In genomic region chr1:77978293-77978968, GRCh38 we compare ENCODE assay signal across 8 cellular contexts. TPM values are rescaled to one million over a fixed set of nuclear protein-coding genes. Genes with fewer than 3 reads are reported as not detected.
A peak's percentile ranks its signal among the peaks of the same experiment; 100 is the strongest.
DNase-seq lines count a peak whose midpoint lies in the region; TF ChIP-seq lines count a peak whose summit lies in the region.

No MANE protein-coding gene starts in this region.

- peak overlapping the region; percentile 100 for H3K4me3 ChIP-seq in H7 (ENCODE audit: insufficient read depth, low read depth, low read length)
- H3K4me3 ChIP-seq in Loucy (ENCODE audit: low read length, poor library complexity, severe bottlenecking): peak overlapping the region; percentile 95
- H3K4me3 ChIP-seq in osteoblast (ENCODE audit: insufficient read depth, low read length): peak overlapping the region; percentile 94
- H3K4me3 ChIP-seq in thyroid gland (replicated peaks in 1 of 3): peak overlapping the region; percentile 45 to 85 (median 63)

- H4K20me1 ChIP-seq in Loucy (ENCODE audit: insufficient read depth, low read length, poor library complexity, severe bottlenecking) (peaks cover 69% of the 10 kb centered on the region), osteoblast (ENCODE audit: insufficient read depth, low read length) (peaks cover 42% of the 10 kb centered on the region)

- no peaks in the 10 kb centered on the region for H3K36me3 ChIP-seq in ES-I3 (ENCODE audit: insufficient read depth, low read length)
- no peaks in the 10 kb centered on the region for H3K36me3 ChIP-seq in H7 (replicated peaks; ENCODE audit: control insufficient read depth, insufficient read depth, low read length)
- H3K36me3 ChIP-seq in Loucy (ENCODE audit: insufficient read depth, low read length): 0 out of 2 replicates have a peak, but pooled peaks cover 10% of the 10 kb centered on the region
- H3K36me3 ChIP-seq in osteoblast (ENCODE audit: insufficient read depth, low read length): peaks cover 16% of the 10 kb centered on the region
- H3K36me3 ChIP-seq in thyroid gland: no peaks in the 10 kb centered on the region

- H3K4me2 ChIP-seq in Loucy (ENCODE audit: low read depth, low read length, poor library complexity, severe bottlenecking): peak overlapping the region; percentile 98
- peak overlapping the region; percentile 77 for H3K4me2 ChIP-seq in osteoblast (ENCODE audit: insufficient read depth, low read length)

- no peaks in the 10 kb centered on the region; the same call in 1 of the 2 replicates for H3F3A ChIP-seq in Loucy (ENCODE audit: low read depth)

- whole genome bisulfite sequencing in thyroid gland, 2 donors: 0% methylated on average over 34 of the region's 34 CpGs

- H3K79me2 ChIP-seq in Loucy (ENCODE audit: insufficient read depth, low read length) (peaks cover 89% of the 10 kb centered on the region), osteoblast (ENCODE audit: insufficient read depth, low read length) (peaks cover 91% of the 10 kb centered on the region)

- CTCF ChIA-PET in RWPE1 (lab: Yijun Ruan, JAX): interaction anchor here (0.6 to 0.8 kb wide), 3 partner anchors 98 to 136 kb away, joined by 3 to 5 read pairs (median 3); no protein-coding TSS in a partner anchor

- peak overlapping the region; percentile 98 for H3K27ac ChIP-seq in RWPE1
- H3K27ac ChIP-seq in osteoblast (ENCODE audit: low read depth, low read length): peak overlapping the region; percentile 98
- H3K27ac ChIP-seq in thyroid gland: peak overlapping the region; percentile 93 to 99 (median 99)

- H3K4me1 ChIP-seq in ES-I3 (ENCODE audit: insufficient read depth, low read length) (peaks cover 21% of the 10 kb centered on the region; the same call in 1 of the 2 replicates), Loucy (ENCODE audit: insufficient read depth, low read length, poor library complexity, severe bottlenecking) (peaks cover 37% of the 10 kb centered on the region), osteoblast (ENCODE audit: insufficient read depth, low read length) (peaks cover 31% of the 10 kb centered on the region), thyroid gland (peaks cover 33 to 42% of the 10 kb centered on the region in 2 donors)

- intact Hi-C loops in thyroid gland (cut with DNase I): no loop called here

- peak in 1 of 2 donors; percentile 62 for TF ChIP-seq POLR2A in thyroid gland (IDR thresholded peaks at IDR 0.05)

- no peaks in the 10 kb centered on the region for H3K9me2 ChIP-seq in Loucy (replicated peaks; ENCODE audit: low read depth, low read length)

- H3K9ac ChIP-seq in ES-I3 (ENCODE audit: low read depth, low read length) (peak overlapping the region; percentile 98), Loucy (ENCODE audit: low read depth, low read length, poor library complexity, severe bottlenecking) (peak overlapping the region; percentile 100)

- H3K27me3 ChIP-seq in H7 (ENCODE audit: control insufficient read depth, insufficient read depth, low read length) (no peaks in the 10 kb centered on the region), Loucy (ENCODE audit: insufficient read depth, low read length, poor library complexity, severe bottlenecking) (peaks cover 4% of the 10 kb centered on the region), osteoblast (ENCODE audit: insufficient read depth, low read length) (no peaks in the 10 kb centered on the region), thyroid gland (no peaks in the 10 kb centered on the region)

- H2AFZ ChIP-seq in Loucy (ENCODE audit: low read length) (peak overlapping the region; percentile 62), osteoblast (ENCODE audit: low read length) (peak overlapping the region; percentile 97)

- DNase-seq in H7 (peak; percentile 51), RWPE1 (ENCODE audit: low spot score) (peak; percentile 67), glomerular endothelial cell (ENCODE audit: extremely low read depth, low read depth, low spot score) (peak; percentile 67), osteoblast (ENCODE audit: insufficient read length, low spot score, missing footprints) (peak; percentile 69), thyroid gland (peak; percentile 73 to 74)
- peak; percentile 50 for DNase-seq in activated effector memory CD4-positive, alpha-beta T cell treated with Interleukin-2 at 50 U/mL for 16 hours

- POLR2A ChIA-PET in RWPE1 (lab: Yijun Ruan, JAX; ENCODE audit: low non-redundant PET): interaction anchor here (0.6 to 0.9 kb wide), 2 partner anchors 13 to 26 kb away, joined by 3 to 4 read pairs; no protein-coding TSS in a partner anchor

- TF ChIP-seq CTCF in Loucy (conservative IDR thresholded peaks at IDR 0.05; ENCODE audit: low read length) (no peak), RWPE1 (conservative IDR thresholded peaks at IDR 0.05; ENCODE audit: low read depth) (no peak), osteoblast (IDR thresholded peaks at IDR 0.05; ENCODE audit: extremely low read depth, low read depth, low read length) (no peak), thyroid gland (IDR thresholded peaks at IDR 0.05) (no peak)

- H3K9me3 ChIP-seq in ES-I3 (ENCODE audit: control insufficient read depth, insufficient read depth, low read length) (no peaks in the 10 kb centered on the region), Loucy (ENCODE audit: insufficient read depth, low read depth, low read length) (no peaks in the 10 kb centered on the region), osteoblast (ENCODE audit: low read depth, low read length) (no peaks in the 10 kb centered on the region), thyroid gland (no peaks in the 10 kb centered on the region)

RNA-seq across cellular contexts. Expression of gene FUBP1, which starts 0.4 kb away (rescaled TPM):
- total RNA-seq in H7 (2014; rRNA removed; shearing (Covaris generic)): 165 and 230 TPM in 2 replicates
- total RNA-seq in glomerular endothelial cell (58.1 and 108 TPM in 2 replicates), osteoblast (86.9 and 91.6 TPM in 2 replicates), thyroid gland (100 to 1,000 TPM; 136 to 231 (median 178) TPM)

RNA-seq across cellular contexts. Expression of gene DNAJB4, which starts 26.3 kb away (rescaled TPM):
- total RNA-seq in H7 (2014; rRNA removed; shearing (Covaris generic)): 15.1 and 16.6 TPM in 2 replicates
- total RNA-seq in glomerular endothelial cell (30.9 and 41.1 TPM in 2 replicates), osteoblast (36.5 and 46.7 TPM in 2 replicates), thyroid gland (10 to 100 TPM; 44.5 to 57.2 (median 50.8) TPM)

Comparison
In these comparisons a context has a peak if more than half of its experiments do, and no peak if none do; other contexts are left out.
1. Peak in every context shown above with its lines: DNase-seq, H3K4me3 ChIP-seq and H3K27ac ChIP-seq.